In the genomic region with DNA sequence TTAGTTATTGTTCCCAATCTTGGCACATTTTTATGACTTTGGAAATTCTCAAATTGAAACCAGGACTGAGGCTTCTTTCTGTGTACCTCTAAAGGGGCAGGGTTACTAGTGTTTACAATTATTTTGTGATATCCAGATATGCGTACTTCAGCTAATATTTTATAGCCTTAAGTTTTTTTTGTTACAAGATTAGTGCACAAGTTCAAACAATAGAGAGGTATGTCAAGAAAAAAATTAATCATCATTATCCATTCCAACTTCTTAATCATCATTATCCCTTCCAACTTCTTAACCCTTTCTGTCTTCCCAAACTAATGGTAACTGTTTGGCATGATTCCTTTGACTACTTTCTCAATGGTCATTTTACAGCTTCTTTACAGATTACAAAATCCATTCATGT, we compare ENCODE assay signal across 16 cellular contexts.
"Had no signal": no experiment of that assay in that cellular context is flagged by ENCODE, and none has a peak within 500 bp of the region (broad histone marks: within the 10 kb centered on the region; RNA-seq: fewer than 3 reads in every experiment).

No MANE protein-coding gene starts in this region.

- DNase-seq: activated CD4-positive, alpha-beta T cell treated with anti-CD3 and anti-CD28 coated beads, Interleukin-2, amount 10 ng/mL, durations not matched to agents 24 days and 14 days; activated CD8-positive, alpha-beta T cell treated with anti-CD3 and anti-CD28 coated beads, Interleukin-2, amount 10 ng/mL, durations not matched to agents 7 days and 5 days; activated naive CD4-positive, alpha-beta T cell treated with anti-CD3 and anti-CD28 coated beads for 36 hours; activated T-cell treated with anti-CD3 and anti-CD28 coated beads, Interleukin-2, amount 50 U/mL, for 24 hours; brain microvascular endothelial cell; cortex of kidney; effector CD4-positive, alpha-beta T cell; gastrocnemius medialis; head of caudate nucleus; left lung; naive thymus-derived CD4-positive, alpha-beta T cell; pancreas; spleen; stimulated activated CD4-positive, alpha-beta T cell treated with anti-CD3 and anti-CD28 coated beads, Interleukin-4, amount 100 ng/mL, for 4 hours had no signal

- H3K27ac ChIP-seq: brain microvascular endothelial cell, left lung, pancreas had no signal

- H3K36me3 ChIP-seq: brain microvascular endothelial cell, gastrocnemius medialis, left lung, pancreas, spleen had no signal

- ATAC-seq: activated CD8-positive, alpha-beta T cell treated with anti-CD3 and anti-CD28 coated beads, Interleukin-2, amount 10 ng/mL, durations not matched to agents 7 days and 5 days; gastrocnemius medialis; left lung; naive thymus-derived CD4-positive, alpha-beta T cell; pancreas; sciatic nerve; stimulated activated memory B cell treated with anti-CD40 and anti-IgM and Interleukin-4, amounts not matched to agents 10 μg/mL and 1 μg/mL and 100 μg/mL, for 72 hours had no signal

- H3K27me3 ChIP-seq: brain microvascular endothelial cell, gastrocnemius medialis, left lung, pancreas, spleen had no signal

- H3K9me3 ChIP-seq: gastrocnemius medialis, left lung, pancreas, spleen had no signal

- H3K4me1 ChIP-seq: gastrocnemius medialis, left lung had no signal

- H3K4me3 ChIP-seq: gastrocnemius medialis, left lung, pancreas, spleen had no signal
